In genomic region chr3:71784201-71784913, GRCh38 we compare ENCODE assay signal across 8 cellular contexts. TPM values are rescaled to one million over a fixed set of nuclear protein-coding genes. Genes with fewer than 3 reads are reported as not detected.
DNase-seq lines count a peak whose midpoint lies in the region; ATAC-seq and TF ChIP-seq lines count a peak whose summit lies in the region.

No MANE protein-coding gene starts in this region.

- WGBS in urinary bladder: 3% methylated on average over 23 of the region's 23 CpGs

- no peak for TF ChIP-seq CTCF in ascending aorta (IDR thresholded peaks at IDR 0.05)

- peaks cover 25% of the 10 kb centered on the region for H3K27me3 ChIP-seq in ascending aorta

- peak in 1 of 2 donors; percentile 13 for ATAC-seq in naive B cell (ENCODE audit: low read depth in 2 of 2)

- intact Hi-C loops in ascending aorta (cut with DNase I): no loop called here

- H3K4me1 ChIP-seq in ascending aorta (peaks cover 4 to 9% of the 10 kb centered on the region in 2 donors), urinary bladder (ENCODE audit: insufficient read depth) (peaks cover 2% of the 10 kb centered on the region)

- no peaks in the 10 kb centered on the region for H3K9me3 ChIP-seq in ascending aorta

- no peaks in the 10 kb centered on the region for H3K36me3 Mint-ChIP-seq in naive B cell

- DNase-seq in stimulated activated CD4-positive, alpha-beta T cell treated with anti-CD3 and anti-CD28 coated beads, Interleukin-12 subunit alpha, Interleukin-12 subunit beta, amount 100 ng/mL, for 4 hours: peak; percentile 7
- no peak for DNase-seq in stimulated activated CD4-positive, alpha-beta T cell treated with anti-CD3 and anti-CD28 coated beads, Interleukin-2, amount 100 ng/mL, for 48 hours
- DNase-seq in ascending aorta (ENCODE audit: low spot score in 2 of 2): no peak
- no peak for DNase-seq in naive B cell
- no peak for DNase-seq in NCI-H446 (lab: John Stamatoyannopoulos, UW)
- DNase-seq in NCI-H510A (lab: John Stamatoyannopoulos, UW): no peak
- no peak for DNase-seq in NCI-H2081 treated with DMSO at 0.1 percent for 48 hours (lab: John Stamatoyannopoulos, UW)

- H3K27ac ChIP-seq in ascending aorta (no peak overlapping the region), urinary bladder (ENCODE audit: low read depth) (no peak overlapping the region)

- peaks cover 16 to 19% (median 19%) of the 10 kb centered on the region in 3 donors for H3K4me1 Mint-ChIP-seq in naive B cell

- peaks cover 66 to 80% (median 73%) of the 10 kb centered on the region in 3 donors for H3K27me3 Mint-ChIP-seq in naive B cell

- no peaks in the 10 kb centered on the region for H3K36me3 ChIP-seq in ascending aorta
- H3K36me3 ChIP-seq in urinary bladder (ENCODE audit: insufficient read depth): no peaks in the 10 kb centered on the region

- no peaks in the 10 kb centered on the region for H3K9me3 Mint-ChIP-seq in naive B cell

- peak overlapping the region; percentile 45 to 55 for H3K4me3 ChIP-seq in ascending aorta
- peak overlapping the region; percentile 38 for H3K4me3 ChIP-seq in urinary bladder (ENCODE audit: low read depth, low read length)

- peak overlapping the region in 7 of 8 donors; percentile 55 to 91 (median 67) for H3K4me3 Mint-ChIP-seq in naive B cell

- H3K27ac Mint-ChIP-seq in naive B cell: peak overlapping the region in 3 of 6 donors; percentile 4 to 37 (median 24)

RNA-seq across cellular contexts. Expression of gene PROK2, which starts 0.6 kb away (rescaled TPM):
- total RNA-seq in ascending aorta (not detected), urinary bladder (0.74 TPM)
- polyA plus RNA-seq in naive B cell (ENCODE audit: low read depth in 6 of 6) (under 1 TPM in 3 of 6 donors, not detected in 3; 0.40 to 0.55 (median 0.49) TPM), urinary bladder (0.15 TPM)

RNA-seq across cellular contexts. Expression of gene GPR27, which starts 30.7 kb away (rescaled TPM):
- 2.4 TPM for total RNA-seq in ascending aorta
- polyA plus RNA-seq in naive B cell (ENCODE audit: low read depth in 6 of 6): under 1 TPM in 1 of 6 donors, not detected in 5; 0.13 TPM
- 2.7 TPM for total RNA-seq in urinary bladder
- 3.3 TPM for polyA plus RNA-seq in urinary bladder

RNA-seq across cellular contexts. Expression of gene EIF4E3, which starts 59.2 kb away (rescaled TPM):
- 4.4 TPM for total RNA-seq in ascending aorta
- polyA plus RNA-seq in naive B cell (ENCODE audit: low read depth in 6 of 6): 1 to 10 TPM; 2.1 to 5.1 (median 3.1) TPM
- total RNA-seq in urinary bladder: 16.0 TPM
- 22.8 TPM for polyA plus RNA-seq in urinary bladder
